8 cellular contexts compared by ENCODE assay signal in genomic region chr9:33735436-33735835, GRCh38. TPM values are rescaled to one million over a fixed set of nuclear protein-coding genes. Genes with fewer than 3 reads are reported as not detected.
"Had no signal": no experiment of that assay in that cellular context is flagged by ENCODE, and none has a peak within 500 bp of the region (broad histone marks: within the 10 kb centered on the region; RNA-seq: fewer than 3 reads in every experiment).

No MANE protein-coding gene starts in this region.

RNA-seq across cellular contexts. Expression of gene PRSS3, which starts 59.9 kb away (rescaled TPM):
- total RNA-seq: activated CD4-positive, alpha-beta T cell treated with anti-CD3 and anti-CD28 coated beads for 36 hours; activated CD4-positive, alpha-beta T cell treated with anti-CD3 and anti-CD28 coated beads, Interleukin-2, amount 10 ng/mL, durations not matched to agents 7 days and 5 days; activated CD8-positive, alpha-beta T cell treated with anti-CD3 and anti-CD28 coated beads, Interleukin-2, amount 10 ng/mL, durations not matched to agents 7 days and 5 days; activated naive CD8-positive, alpha-beta T cell treated with anti-CD3 and anti-CD28 coated beads, Interleukin-2, amount 10 ng/mL, durations not matched to agents 7 days and 5 days; activated T-helper 2 cell treated with anti-CD3 and anti-CD28 coated beads, Interferon-gamma antibody, Interleukin-2, Interleukin-4, amounts not matched to agents 10 μg/mL and 5 μg/mL and 100 μg/mL, durations not matched to agents 14 hours and 24 hours and 36 hours; ascending aorta; OCI-LY7; SJSA1 had no signal
